In genomic region chr7:149670288-149670687, GRCh38 we compare ENCODE assay signal across 8 cellular contexts.
DNase-seq lines count a peak whose midpoint lies in the region; ATAC-seq, FAIRE-seq and TF ChIP-seq lines count a peak whose summit lies in the region.

No MANE protein-coding gene starts in this region.

- H3K27ac ChIP-seq in endothelial cell of umbilical vein (ENCODE audit: insufficient read depth, low read depth, low read length): no peak overlapping the region

- DNase-seq in EH (ENCODE audit: low read depth): peak; percentile 65
- DNase-seq in NCI-H2171 treated with DMSO at 0.1 percent for 48 hours (lab: John Stamatoyannopoulos, UW): peak; percentile 71
- DNase-seq in endothelial cell of umbilical vein (ENCODE audit: low read depth, low spot score): peak; percentile 55
- DNase-seq in osteocyte (ENCODE audit: extremely low spot score, unreplicated experiment): no peak
- no peak for DNase-seq in progenitor cell of endocrine pancreas (ENCODE audit: low spot score, unreplicated experiment)
- DNase-seq in amniotic stem cell (lab: John Stamatoyannopoulos, UW): no peak
- no peak for DNase-seq in NCI-H510A treated with DMSO at 0.1 percent for 48 hours (lab: John Stamatoyannopoulos, UW)

- no TSS peak for BruUV-seq in endothelial cell of umbilical vein (replicated peaks; lab: Mats Ljungman, UMichigan)

- H3K36me3 Mint-ChIP-seq in osteocyte (ENCODE audit: unreplicated experiment): no peaks in the 10 kb centered on the region
- no peaks in the 10 kb centered on the region for H3K36me3 Mint-ChIP-seq in progenitor cell of endocrine pancreas (ENCODE audit: insufficient read depth)

- intact Hi-C loops in endothelial cell of umbilical vein (cut with micrococcal nuclease): no loop called here

- CTCF ChIA-PET in endothelial cell of umbilical vein (lab: Charles Lee): interaction anchor here (0.7 to 3.0 kb wide), 10 partner anchors 8 to 137 kb away, joined by 3 to 50 read pairs (median 6); no protein-coding TSS in a partner anchor

- H3K9me3 Mint-ChIP-seq in osteocyte (ENCODE audit: unreplicated experiment): no peaks in the 10 kb centered on the region
- no peaks in the 10 kb centered on the region for H3K9me3 Mint-ChIP-seq in progenitor cell of endocrine pancreas (ENCODE audit: low read depth)

- H3K4me1 ChIP-seq in endothelial cell of umbilical vein (ENCODE audit: control insufficient read depth, extremely low read depth, insufficient read depth, low read length): no peaks in the 10 kb centered on the region

- POLR2A ChIA-PET in endothelial cell of umbilical vein (lab: Charles Lee): no interaction called here

- no peaks in the 10 kb centered on the region for H4K20me1 ChIP-seq in endothelial cell of umbilical vein (replicated peaks; ENCODE audit: control insufficient read depth, extremely low read depth, insufficient read depth, low read length)

- H3K4me3 ChIP-seq in endothelial cell of umbilical vein (replicated peaks in 1 of 3; ENCODE audit: insufficient read depth in 1 of 3, low read depth in 1 of 3, low read length in 3 of 3): no peak overlapping the region

- H3K36me3 ChIP-seq in endothelial cell of umbilical vein (ENCODE audit: control insufficient read depth in 2 of 2, extremely low read depth in 1 of 2, insufficient read depth in 2 of 2, low read length in 2 of 2): no peaks in the 10 kb centered on the region

- no peak overlapping the region for H2AFZ ChIP-seq in endothelial cell of umbilical vein (ENCODE audit: low read depth, low read length)

- peaks cover 5 to 16% of the 10 kb centered on the region in 2 experiments for H3K27me3 ChIP-seq in endothelial cell of umbilical vein (ENCODE audit: control insufficient read depth in 2 of 2, insufficient read depth in 2 of 2, low read length in 2 of 2)

- peaks cover 12% of the 10 kb centered on the region for H3K4me1 Mint-ChIP-seq in osteocyte (ENCODE audit: unreplicated experiment)
- H3K4me1 Mint-ChIP-seq in progenitor cell of endocrine pancreas (ENCODE audit: low read depth): peaks cover 11% of the 10 kb centered on the region

- no peak overlapping the region for H3K9ac ChIP-seq in endothelial cell of umbilical vein (replicated peaks; ENCODE audit: extremely low read depth, insufficient read depth, low read length)

- dilution Hi-C loops in endothelial cell of umbilical vein (cut with MboI; ENCODE audit: extremely low pct_ligation_motif_present, low sequenced_read_pairs): no loop called here

- no peak overlapping the region for H3K4me2 ChIP-seq in endothelial cell of umbilical vein (ENCODE audit: insufficient read depth, low read length)

- FAIRE-seq in endothelial cell of umbilical vein (lab: Jason Lieb, UNC): no peak

- no peaks in the 10 kb centered on the region for H3K79me2 ChIP-seq in endothelial cell of umbilical vein (ENCODE audit: control insufficient read depth, insufficient read depth, low read length)

- H3K4me3 Mint-ChIP-seq in osteocyte (ENCODE audit: unreplicated experiment): peak overlapping the region; percentile 26
- no peak overlapping the region for H3K4me3 Mint-ChIP-seq in progenitor cell of endocrine pancreas (ENCODE audit: low read depth)

- H3K9me3 ChIP-seq in endothelial cell of umbilical vein (replicated peaks; ENCODE audit: control insufficient read depth, insufficient read depth, low read length): no peaks in the 10 kb centered on the region

- no peak for ATAC-seq in activated CD4-positive, CD25-positive, alpha-beta regulatory T cell treated with anti-CD3 and anti-CD28 coated beads, Interleukin-2, amount 50 U/mL, for 24 hours

- H3K9me1 ChIP-seq in endothelial cell of umbilical vein (replicated peaks; ENCODE audit: control insufficient read depth, extremely low read depth, insufficient read depth, low read length): no peaks in the 10 kb centered on the region

- TF ChIP-seq CTCF in endothelial cell of umbilical vein (IDR thresholded peaks at IDR 0.05; ENCODE audit: extremely low read depth in 1 of 2, insufficient read depth in 1 of 2, low read depth in 1 of 2, low read length in 2 of 2) (no peak), osteocyte (IDR thresholded peaks at IDR 0.05) (no peak), progenitor cell of endocrine pancreas (IDR thresholded peaks at IDR 0.05; ENCODE audit: unreplicated experiment) (no peak)

- peaks cover 61% of the 10 kb centered on the region for H3K27me3 Mint-ChIP-seq in osteocyte (ENCODE audit: unreplicated experiment)
- H3K27me3 Mint-ChIP-seq in progenitor cell of endocrine pancreas: peaks cover 2% of the 10 kb centered on the region

- H3K27ac Mint-ChIP-seq in osteocyte (ENCODE audit: unreplicated experiment) (peak overlapping the region; percentile 23), progenitor cell of endocrine pancreas (no peak overlapping the region)

- TF ChIP-seq POLR2A in endothelial cell of umbilical vein (IDR thresholded peaks at IDR 0.05; ENCODE audit: low read depth, low read length): no peak

TF ChIP-seq in endothelial cell of umbilical vein, 7 proteins besides CTCF, POLR2A, EP300 and RAD21:
- TF ChIP-seq POLR2AphosphoS5 (IDR thresholded peaks at IDR 0.05; ENCODE audit: insufficient read depth, low read depth, low read length) (no peak), MYC (IDR thresholded peaks at IDR 0.05; ENCODE audit: low read depth, low read length) (no peak), JUN (IDR thresholded peaks at IDR 0.05; ENCODE audit: borderline replicate concordance, insufficient read depth, insufficient read length, low read depth) (no peak), FOS (IDR thresholded peaks at IDR 0.05; ENCODE audit: borderline replicate concordance, insufficient read depth, low read length) (no peak), GATA2 (IDR thresholded peaks at IDR 0.05; ENCODE audit: insufficient read depth, insufficient read length, low read depth, low read length) (no peak), EZH2 (IDR thresholded peaks at IDR 0.05; ENCODE audit: borderline replicate concordance, low read depth, low read length, severe bottlenecking) (no peak), MAX (IDR thresholded peaks at IDR 0.05; ENCODE audit: insufficient read depth, insufficient read length) (no peak)

Comparison
In these comparisons a context has a peak if more than half of its experiments do, and no peak if none do; other contexts are left out.
1. DNase-seq: peak in EH (single experiment), NCI-H2171 treated with DMSO at 0.1 percent for 48 hours (single experiment) and endothelial cell of umbilical vein (single experiment); none in osteocyte (single experiment), progenitor cell of endocrine pancreas (single experiment), amniotic stem cell (single experiment) and NCI-H510A treated with DMSO at 0.1 percent for 48 hours (single experiment).